Comparison of ENCODE assay signal across 21 cellular contexts in the genomic region with DNA sequence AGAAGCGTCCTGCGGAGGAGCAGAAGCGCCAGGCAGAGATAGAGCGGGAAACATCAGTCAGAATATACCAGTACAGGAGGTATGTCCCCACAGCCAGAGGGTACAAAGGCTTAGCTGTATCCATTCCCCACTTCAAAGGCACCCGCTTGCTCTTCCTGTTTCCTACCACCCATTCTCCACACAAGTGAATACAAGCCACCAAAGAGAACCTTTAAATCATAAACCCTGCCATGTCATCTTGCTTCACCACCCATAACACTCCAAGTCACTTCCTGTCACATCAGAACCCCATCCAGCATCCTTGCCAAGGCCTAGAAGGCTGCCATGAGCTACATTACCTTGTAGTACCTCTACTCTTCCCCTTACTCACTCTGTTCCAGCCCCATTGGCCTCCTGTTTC.
"Had no signal": no experiment of that assay in that cellular context is flagged by ENCODE, and none has a peak within 500 bp of the region (broad histone marks: within the 10 kb centered on the region; RNA-seq: fewer than 3 reads in every experiment).

No MANE protein-coding gene starts in this region.

- H3K4me1 ChIP-seq: psoas muscle, transverse colon, vagina had no signal

- H3K27me3 Mint-ChIP-seq: dendritic cell treated with granulocyte-macrophage colony-stimulating factor and Interleukin-4, amounts not matched to agents 40 ng/mL and 50 ng/mL, for 4 days; memory B cell had no signal

- H3K9me3 Mint-ChIP-seq: immature natural killer cell, memory B cell had no signal

- ATAC-seq: activated T-cell treated with anti-CD3 and anti-CD28 coated beads, Interleukin-2, amount 50 U/mL, for 72 hours; right cardiac atrium; WTC11 had no signal

- H3K36me3 ChIP-seq: ovary had no signal

- H3K9me3 ChIP-seq: esophagus squamous epithelium, ovary, psoas muscle, transverse colon, vagina had no signal

- H3K4me3 Mint-ChIP-seq: activated T-cell treated with anti-CD3 and anti-CD28 coated beads, Interleukin-2, amount 50 U/mL, for 72 hours; dendritic cell treated with granulocyte-macrophage colony-stimulating factor and Interleukin-4, amounts not matched to agents 40 ng/mL and 50 ng/mL, for 4 days; immature natural killer cell; memory B cell; T-helper 2 cell treated with Interferon-gamma antibody and Interleukin-4, amounts not matched to agents 5 μg/mL and 100 μg/mL, for 36 hours; WTC11 had no signal

- H3K27ac ChIP-seq: esophagus squamous epithelium, left ventricle myocardium inferior, ovary, psoas muscle, transverse colon, vagina had no signal

- H3K4me1 Mint-ChIP-seq: immature natural killer cell, memory B cell had no signal

- DNase-seq: activated CD4-positive, alpha-beta T cell treated with anti-CD3 and anti-CD28 coated beads for 4 hours; activated CD8-positive, alpha-beta memory T cell treated with anti-CD3 and anti-CD28 coated beads for 24 hours; activated CD8-positive, alpha-beta memory T cell treated with anti-CD3 and anti-CD28 coated beads, Interleukin-2, amount 50 U/mL, for 48 hours; activated gamma-delta T cell; activated T-cell treated with anti-CD3 and anti-CD28 coated beads, Interleukin-2, amount 50 U/mL, for 72 hours; effector memory CD4-positive, alpha-beta T cell; esophagus squamous epithelium; immature natural killer cell; kidney glomerular epithelial cell; left ventricle myocardium inferior; ovary; psoas muscle; right cardiac atrium; stimulated activated CD4-positive, alpha-beta T cell treated with anti-CD3 and anti-CD28 coated beads, Interleukin-2, amount 100 ng/mL, for 24 hours; stimulated activated naive CD4-positive, alpha-beta T cell treated with Interleukin-2 at 50 U/mL for 16 hours; transverse colon had no signal

- H3K27ac Mint-ChIP-seq: activated T-cell treated with anti-CD3 and anti-CD28 coated beads, Interleukin-2, amount 50 U/mL, for 72 hours; dendritic cell treated with granulocyte-macrophage colony-stimulating factor and Interleukin-4, amounts not matched to agents 40 ng/mL and 50 ng/mL, for 4 days; immature natural killer cell; memory B cell; T-helper 2 cell treated with Interferon-gamma antibody and Interleukin-4, amounts not matched to agents 5 μg/mL and 100 μg/mL, for 36 hours; WTC11 had no signal

- H3K4me3 ChIP-seq: esophagus squamous epithelium, left ventricle myocardium inferior, ovary, psoas muscle, transverse colon, vagina had no signal

- H3K27me3 ChIP-seq: esophagus squamous epithelium, ovary, transverse colon, vagina had no signal
